21 cellular contexts compared by ENCODE assay signal in genomic region chr6:20233007-20233730, GRCh38.
"Had no signal": no experiment of that assay in that cellular context is flagged by ENCODE, and none has a peak within 500 bp of the region (broad histone marks: within the 10 kb centered on the region; RNA-seq: fewer than 3 reads in every experiment).

No MANE protein-coding gene starts in this region.

- H3K4me3 ChIP-seq: coronary artery, dorsolateral prefrontal cortex, esophagus muscularis mucosa, gastroesophageal sphincter, heart left ventricle, hepatocyte, left ventricle myocardium inferior, lower lobe of right lung, mucosa of descending colon had no signal

- H2AFZ ChIP-seq: hepatocyte had no signal

- H3K36me3 ChIP-seq: esophagus muscularis mucosa, gastroesophageal sphincter, heart left ventricle, left ventricle myocardium inferior, lower lobe of right lung had no signal

- DNase-seq: dermis blood vessel endothelial cell; dorsolateral prefrontal cortex; effector CD4-positive, alpha-beta T cell; effector memory CD4-positive, alpha-beta T cell; foreskin keratinocyte; heart left ventricle; hypothalamus; immature natural killer cell; islet precursor cell; kidney; kidney glomerular epithelial cell; left colon; left ventricle myocardium inferior; lower lobe of right lung; mesenchymal stem cell; mucosa of descending colon had no signal

- H3K9me3 ChIP-seq: esophagus muscularis mucosa, gastroesophageal sphincter, heart left ventricle, left ventricle myocardium inferior, lower lobe of right lung, mucosa of descending colon had no signal

- H3K4me2 ChIP-seq: hepatocyte had no signal

- ATAC-seq: foreskin keratinocyte, gastroesophageal sphincter, heart left ventricle, left colon, left lobe of liver, lower lobe of right lung, mucosa of descending colon had no signal

- H3K27me3 ChIP-seq: esophagus muscularis mucosa, foreskin keratinocyte, gastroesophageal sphincter, heart left ventricle, hepatocyte had no signal

- H3K4me1 ChIP-seq: esophagus muscularis mucosa, gastroesophageal sphincter, heart left ventricle, lower lobe of right lung had no signal

- H3K27ac ChIP-seq: coronary artery, dorsolateral prefrontal cortex, esophagus muscularis mucosa, foreskin keratinocyte, gastroesophageal sphincter, heart left ventricle, hepatocyte, left ventricle myocardium inferior, lower lobe of right lung had no signal
